Comparison of ENCODE assay signal across 8 cellular contexts in genomic region chr10:103859161-103860141, GRCh38. TPM values are rescaled to one million over a fixed set of nuclear protein-coding genes. Genes with fewer than 3 reads are reported as not detected.
DNase-seq lines count a peak whose midpoint lies in the region; ATAC-seq and TF ChIP-seq lines count a peak whose summit lies in the region.

No MANE protein-coding gene starts in this region.

- 52 to 54% methylated on average over 15 of the region's 15 CpGs for whole genome bisulfite sequencing in body of pancreas, 2 donors

- TF ChIP-seq CTCF in LNCAP (IDR thresholded peaks at IDR 0.05) (peak; percentile 73), body of pancreas (IDR thresholded peaks at IDR 0.05) (peak; percentile 55 to 83 (median 74))

- no peaks in the 10 kb centered on the region for H3K27me3 ChIP-seq in body of pancreas
- no peaks in the 10 kb centered on the region for H3K27me3 ChIP-seq in skeletal muscle tissue (ENCODE audit: control insufficient read depth in 3 of 3, insufficient read depth in 3 of 3, low read length in 3 of 3)

- peaks cover 29% of the 10 kb centered on the region for H3K4me1 ChIP-seq in body of pancreas
- H3K4me1 ChIP-seq in skeletal muscle tissue (ENCODE audit: control insufficient read depth in 3 of 3, insufficient read depth in 3 of 3, low read length in 3 of 3) = peaks cover 13 to 16% (median 14%) of the 10 kb centered on the region in 3 donors

- H3K4me3 ChIP-seq in body of pancreas (no peak overlapping the region), skeletal muscle tissue (ENCODE audit: low read length in 3 of 3) (no peak overlapping the region)

- peak overlapping the region in 2 of 3 donors; percentile 25 to 36 for H3K9ac ChIP-seq in skeletal muscle tissue (ENCODE audit: low read depth in 1 of 3, low read length in 3 of 3)

- H3K27ac ChIP-seq in body of pancreas (no peak overlapping the region), skeletal muscle tissue (ENCODE audit: low read depth, low read length) (no peak overlapping the region)

- no peaks in the 10 kb centered on the region for H3K9me3 ChIP-seq in body of pancreas
- H3K9me3 ChIP-seq in skeletal muscle tissue (ENCODE audit: control insufficient read depth in 3 of 3, low read length in 3 of 3) = no peaks in the 10 kb centered on the region

- peak; percentile 70 for ATAC-seq in GM19043 (IDR thresholded peaks at IDR 0.05; ENCODE audit: low read depth, unreplicated experiment)
- peak; percentile 62 for ATAC-seq in body of pancreas

- peak in 13 of 14 donors; percentile 14 to 77 (median 51) for DNase-seq in C1 segment of cervical spinal cord (lab: John Stamatoyannopoulos, UW)
- peak; percentile 28 for DNase-seq in T-helper 9 cell
- DNase-seq in body of pancreas = peak; percentile 70 to 80 (median 72)
- peak; percentile 66 to 77 for DNase-seq in hippocampal formation (lab: John Stamatoyannopoulos, UW)
- no peak for DNase-seq in COR-L47 (lab: John Stamatoyannopoulos, UW)

- H3K36me3 ChIP-seq in body of pancreas (replicated peaks in 1 of 2; ENCODE audit: insufficient read depth in 1 of 2, low read depth in 2 of 2) = no peaks in the 10 kb centered on the region
- H3K36me3 ChIP-seq in skeletal muscle tissue (ENCODE audit: control insufficient read depth in 3 of 3, insufficient read depth in 3 of 3, low read length in 3 of 3) = no peaks in the 10 kb centered on the region

- intact Hi-C loops in body of pancreas (cut with DNase I) = loop anchor here (5.0 kb wide), 1 partner anchor 147 kb away; no protein-coding TSS in a partner anchor

- no peak for TF ChIP-seq POLR2A in body of pancreas (IDR thresholded peaks at IDR 0.05)

RNA-seq across cellular contexts. Expression of gene SH3PXD2A, which starts 4.1 kb away (rescaled TPM):
- 1 to 10 TPM; 7.3 to 9.9 TPM for total RNA-seq in body of pancreas
- total RNA-seq in skeletal muscle tissue = 30.3 TPM

RNA-seq across cellular contexts. Expression of gene STN1, which starts 58.5 kb away (rescaled TPM):
- total RNA-seq in body of pancreas = 10 to 100 TPM in 1 of 2 donors, 1 to 10 TPM in 1; 5.9 to 32.2 TPM
- 20.9 TPM for total RNA-seq in skeletal muscle tissue
